Comparison of ENCODE assay signal across 12 cellular contexts in the genomic region with DNA sequence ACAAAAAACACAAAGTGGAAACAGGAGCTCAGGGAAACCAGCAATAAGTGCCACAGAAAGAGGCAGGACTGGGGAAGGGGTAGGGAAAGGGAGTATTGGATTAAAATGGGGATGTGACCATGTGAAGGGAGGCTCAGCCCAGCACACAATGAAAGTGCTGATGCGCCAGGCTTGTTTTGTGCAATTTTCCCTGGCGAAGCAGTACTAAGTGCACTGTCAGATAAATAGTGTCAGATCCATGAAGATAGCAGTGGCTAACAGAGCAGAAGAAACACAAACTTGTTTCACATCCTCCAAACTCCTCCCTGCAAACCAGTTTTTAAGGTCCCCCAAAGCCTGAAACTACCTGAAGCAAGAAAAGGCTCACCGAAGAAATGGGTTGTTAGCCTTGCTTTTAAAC. TPM values are rescaled to one million over a fixed set of nuclear protein-coding genes. Genes with fewer than 3 reads are reported as not detected.
DNase-seq lines count a peak whose midpoint lies in the region; ATAC-seq and TF ChIP-seq lines count a peak whose summit lies in the region.
"Had no signal": no experiment of that assay in that cellular context is flagged by ENCODE, and none has a peak within 500 bp of the region (broad histone marks: within the 10 kb centered on the region; RNA-seq: fewer than 3 reads in every experiment).

No MANE protein-coding gene starts in this region.

- H2AFZ ChIP-seq in GM23338 (no peak overlapping the region), OCI-LY3 (ENCODE audit: low read depth, low read length) (no peak overlapping the region)

- peaks cover 34% of the 10 kb centered on the region for H3K4me1 ChIP-seq in GM23338 (ENCODE audit: insufficient read depth)
- H3K4me1 ChIP-seq in OCI-LY3 (ENCODE audit: low read length), result peaks cover 62% of the 10 kb centered on the region
- peaks cover 73% of the 10 kb centered on the region for H3K4me1 ChIP-seq in left ventricle myocardium inferior

- H3K4me2 ChIP-seq in GM23338 (no peak overlapping the region), OCI-LY3 (ENCODE audit: low read length) (peak overlapping the region; percentile 69)

- ATAC-seq in GM23338 (no peak), GM21390 (IDR thresholded peaks at IDR 0.05; ENCODE audit: unreplicated experiment) (no peak), GM18907 (IDR thresholded peaks at IDR 0.05; ENCODE audit: unreplicated experiment) (no peak)

- intact Hi-C loops in left ventricle myocardium inferior (cut with micrococcal nuclease), result no loop called here

- H3K27me3 Mint-ChIP-seq in GM23338 (ENCODE audit: insufficient read depth, low read depth, poor library complexity), result peaks cover 2% of the 10 kb centered on the region
- H3K27me3 Mint-ChIP-seq: activated CD4-positive, alpha-beta T cell treated with anti-CD3 and anti-CD28 coated beads, Interleukin-2, amount 10 ng/mL, durations not matched to agents 7 days and 5 days had no signal

- H3K4me1 Mint-ChIP-seq in GM23338, result peaks cover 35% of the 10 kb centered on the region

- H3K27ac Mint-ChIP-seq in GM23338, result peak overlapping the region; percentile 66
- H3K27ac Mint-ChIP-seq: activated CD4-positive, alpha-beta T cell treated with anti-CD3 and anti-CD28 coated beads, Interleukin-2, amount 10 ng/mL, durations not matched to agents 7 days and 5 days had no signal

- DNase-seq in GM23338 (ENCODE audit: low spot score) (no peak), left ventricle myocardium inferior (no peak), retina (peak; percentile 63), SHP77 (lab: John Stamatoyannopoulos, UW) (no peak), NK-92 (lab: John Stamatoyannopoulos, UW; ENCODE audit: unreplicated experiment) (no peak)
- DNase-seq: activated CD4-positive, alpha-beta T cell treated with anti-CD3 and anti-CD28 coated beads, Interleukin-2, amount 10 ng/mL, durations not matched to agents 7 days and 5 days; effector memory CD4-positive, alpha-beta T cell; MM.1S; ovary had no signal

- peaks cover 56% of the 10 kb centered on the region for H4K20me1 ChIP-seq in GM23338 (replicated peaks; ENCODE audit: insufficient read depth)
- peaks cover 68% of the 10 kb centered on the region for H4K20me1 ChIP-seq in OCI-LY3 (ENCODE audit: insufficient read depth, low read length)

- H3K9me3 ChIP-seq in OCI-LY3 (ENCODE audit: insufficient read depth, low read length) (no peaks in the 10 kb centered on the region), left ventricle myocardium inferior (replicated peaks) (no peaks in the 10 kb centered on the region)
- H3K9me3 ChIP-seq: ovary had no signal

- H3K4me3 ChIP-seq in GM23338 (no peak overlapping the region), OCI-LY3 (ENCODE audit: low read length) (peak overlapping the region; percentile 47), left ventricle myocardium inferior (no peak overlapping the region)
- H3K4me3 ChIP-seq: ovary had no signal

- H3K9me3 Mint-ChIP-seq in GM23338, result no peaks in the 10 kb centered on the region
- H3K9me3 Mint-ChIP-seq: activated CD4-positive, alpha-beta T cell treated with anti-CD3 and anti-CD28 coated beads, Interleukin-2, amount 10 ng/mL, durations not matched to agents 7 days and 5 days had no signal

- no peaks in the 10 kb centered on the region for H3F3A ChIP-seq in GM23338 (replicated peaks; ENCODE audit: low read depth)

- peaks cover 100% of the 10 kb centered on the region for H3K79me2 ChIP-seq in GM23338 (replicated peaks; ENCODE audit: insufficient read depth)
- H3K79me2 ChIP-seq in OCI-LY3 (ENCODE audit: low read length), result peaks cover 100% of the 10 kb centered on the region

- H3K27me3 ChIP-seq in GM23338 (ENCODE audit: insufficient read depth) (no peaks in the 10 kb centered on the region), OCI-LY3 (ENCODE audit: low read depth, low read length) (no peaks in the 10 kb centered on the region), left ventricle myocardium inferior (ENCODE audit: low read depth) (no peaks in the 10 kb centered on the region)
- H3K27me3 ChIP-seq: ovary had no signal

- peak overlapping the region; percentile 55 for H3K9ac ChIP-seq in OCI-LY3 (ENCODE audit: low read length)

- peaks cover 3% of the 10 kb centered on the region; the same call in 1 of the 3 replicates for H3K36me3 Mint-ChIP-seq in GM23338 (ENCODE audit: low read depth)

- peak overlapping the region; percentile 67 for H3K27ac ChIP-seq in GM23338 (ENCODE audit: low read depth)
- peak overlapping the region; percentile 83 for H3K27ac ChIP-seq in OCI-LY3 (ENCODE audit: low read length)
- H3K27ac ChIP-seq in left ventricle myocardium inferior (replicated peaks), result peak overlapping the region; percentile 28
- H3K27ac ChIP-seq: ovary had no signal

- no peaks in the 10 kb centered on the region for H3K36me3 ChIP-seq in GM23338 (ENCODE audit: insufficient read depth)
- H3K36me3 ChIP-seq in OCI-LY3 (replicated peaks; ENCODE audit: low read depth, low read length), result peaks cover 38% of the 10 kb centered on the region
- H3K36me3 ChIP-seq in left ventricle myocardium inferior, result peaks cover 5% of the 10 kb centered on the region
- H3K36me3 ChIP-seq: ovary had no signal

- TF ChIP-seq CTCF in GM23338 (conservative IDR thresholded peaks at IDR 0.05; ENCODE audit: low read depth in 2 of 2), result no peak
- no peak for TF ChIP-seq CTCF in OCI-LY3 (IDR thresholded peaks at IDR 0.05; ENCODE audit: low read depth, low read length)
- TF ChIP-seq CTCF in left ventricle myocardium inferior (IDR thresholded peaks at IDR 0.05; ENCODE audit: borderline replicate concordance), result no peak

- H3K4me3 Mint-ChIP-seq in GM23338, result no peak overlapping the region
- H3K4me3 Mint-ChIP-seq: activated CD4-positive, alpha-beta T cell treated with anti-CD3 and anti-CD28 coated beads, Interleukin-2, amount 10 ng/mL, durations not matched to agents 7 days and 5 days had no signal

- no peaks in the 10 kb centered on the region for H3K9me2 ChIP-seq in GM23338 (ENCODE audit: insufficient read depth)

TF ChIP-seq in GM23338, 12 proteins besides CTCF, POLR2A, EP300 and RAD21 (continues in another document):
- TF ChIP-seq EZH2phosphoT487 (IDR thresholded peaks at IDR 0.05; ENCODE audit: unreplicated experiment), result no peak
- TF ChIP-seq POLR2AphosphoS5 (IDR thresholded peaks at IDR 0.05; ENCODE audit: low read depth), result no peak
- TF ChIP-seq, protein P1, sequence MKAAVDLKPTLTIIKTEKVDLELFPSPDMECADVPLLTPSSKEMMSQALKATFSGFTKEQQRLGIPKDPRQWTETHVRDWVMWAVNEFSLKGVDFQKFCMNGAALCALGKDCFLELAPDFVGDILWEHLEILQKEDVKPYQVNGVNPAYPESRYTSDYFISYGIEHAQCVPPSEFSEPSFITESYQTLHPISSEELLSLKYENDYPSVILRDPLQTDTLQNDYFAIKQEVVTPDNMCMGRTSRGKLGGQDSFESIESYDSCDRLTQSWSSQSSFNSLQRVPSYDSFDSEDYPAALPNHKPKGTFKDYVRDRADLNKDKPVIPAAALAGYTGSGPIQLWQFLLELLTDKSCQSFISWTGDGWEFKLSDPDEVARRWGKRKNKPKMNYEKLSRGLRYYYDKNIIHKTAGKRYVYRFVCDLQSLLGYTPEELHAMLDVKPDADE (IDR thresholded peaks at IDR 0.05), result no peak
- no peak for TF ChIP-seq CREB1 (CRISPR knock-in tag; IDR thresholded peaks at IDR 0.05; ENCODE audit: low read depth)
- no peak for TF ChIP-seq JUNB (IDR thresholded peaks at IDR 0.05; ENCODE audit: unreplicated experiment)
- TF ChIP-seq, protein P2, sequence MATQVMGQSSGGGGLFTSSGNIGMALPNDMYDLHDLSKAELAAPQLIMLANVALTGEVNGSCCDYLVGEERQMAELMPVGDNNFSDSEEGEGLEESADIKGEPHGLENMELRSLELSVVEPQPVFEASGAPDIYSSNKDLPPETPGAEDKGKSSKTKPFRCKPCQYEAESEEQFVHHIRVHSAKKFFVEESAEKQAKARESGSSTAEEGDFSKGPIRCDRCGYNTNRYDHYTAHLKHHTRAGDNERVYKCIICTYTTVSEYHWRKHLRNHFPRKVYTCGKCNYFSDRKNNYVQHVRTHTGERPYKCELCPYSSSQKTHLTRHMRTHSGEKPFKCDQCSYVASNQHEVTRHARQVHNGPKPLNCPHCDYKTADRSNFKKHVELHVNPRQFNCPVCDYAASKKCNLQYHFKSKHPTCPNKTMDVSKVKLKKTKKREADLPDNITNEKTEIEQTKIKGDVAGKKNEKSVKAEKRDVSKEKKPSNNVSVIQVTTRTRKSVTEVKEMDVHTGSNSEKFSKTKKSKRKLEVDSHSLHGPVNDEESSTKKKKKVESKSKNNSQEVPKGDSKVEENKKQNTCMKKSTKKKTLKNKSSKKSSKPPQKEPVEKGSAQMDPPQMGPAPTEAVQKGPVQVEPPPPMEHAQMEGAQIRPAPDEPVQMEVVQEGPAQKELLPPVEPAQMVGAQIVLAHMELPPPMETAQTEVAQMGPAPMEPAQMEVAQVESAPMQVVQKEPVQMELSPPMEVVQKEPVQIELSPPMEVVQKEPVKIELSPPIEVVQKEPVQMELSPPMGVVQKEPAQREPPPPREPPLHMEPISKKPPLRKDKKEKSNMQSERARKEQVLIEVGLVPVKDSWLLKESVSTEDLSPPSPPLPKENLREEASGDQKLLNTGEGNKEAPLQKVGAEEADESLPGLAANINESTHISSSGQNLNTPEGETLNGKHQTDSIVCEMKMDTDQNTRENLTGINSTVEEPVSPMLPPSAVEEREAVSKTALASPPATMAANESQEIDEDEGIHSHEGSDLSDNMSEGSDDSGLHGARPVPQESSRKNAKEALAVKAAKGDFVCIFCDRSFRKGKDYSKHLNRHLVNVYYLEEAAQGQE (IDR thresholded peaks at IDR 0.05; ENCODE audit: unreplicated experiment), result no peak
- no peak for TF ChIP-seq ZNF114 (CRISPR knock-in tag; IDR thresholded peaks at IDR 0.05)
- TF ChIP-seq NANOG (IDR thresholded peaks at IDR 0.05; ENCODE audit: borderline replicate concordance), result no peak
- no peak for TF ChIP-seq STAT1 (IDR thresholded peaks at IDR 0.05; ENCODE audit: unreplicated experiment)
- TF ChIP-seq EZH2 (IDR thresholded peaks at IDR 0.05; ENCODE audit: low read depth, unreplicated experiment), result no peak
- TF ChIP-seq ZNF331 (CRISPR knock-in tag; IDR thresholded peaks at IDR 0.05; ENCODE audit: low read depth), result no peak

RNA-seq across cellular contexts. Expression of gene RAPSN, which starts 50.7 kb away (rescaled TPM):
- total RNA-seq in GM23338 (2014; rRNA removed; shearing (Covaris generic)), result 0.17 TPM in 1 of 2 replicates, not detected in the other
- polyA plus RNA-seq in GM23338 (2016; fragmentation: Nextera tagmentation; extraction: Ambion mirVana), result 0.23 and 0.59 TPM in 2 replicates
- total RNA-seq in left ventricle myocardium inferior, result 2.2 TPM

RNA-seq across cellular contexts. Expression of gene CELF1, which starts 53.3 kb away (rescaled TPM):
- 233 TPM in 2 replicates for total RNA-seq in GM23338 (2014; rRNA removed; shearing (Covaris generic))
- 124 and 134 TPM in 2 replicates for polyA plus RNA-seq in GM23338 (2016; fragmentation: Nextera tagmentation; extraction: Ambion mirVana)
- 88.6 TPM for total RNA-seq in left ventricle myocardium inferior

Comparison
In these comparisons a context has a peak if more than half of its experiments do, and no peak if none do; other contexts are left out.
1. H3K27ac ChIP-seq: peak in every context shown above with its lines; median percentile 83 in OCI-LY3; 67 in GM23338; 28 in left ventricle myocardium inferior.